8 cellular contexts compared by ENCODE assay signal in genomic region chr19:13150919-13151604, GRCh38. TPM values are rescaled to one million over a fixed set of nuclear protein-coding genes. Genes with fewer than 3 reads are reported as not detected.
DNase-seq lines count a peak whose midpoint lies in the region; ATAC-seq and TF ChIP-seq lines count a peak whose summit lies in the region.

No MANE protein-coding gene starts in this region.

- H3K27ac Mint-ChIP-seq in stimulated activated naive CD8-positive, alpha-beta T cell treated with anti-CD3 and anti-CD28 coated beads, Interleukin-15, amount 100 ng/mL, for 72 hours = peak overlapping the region; percentile 93 to 100

- no peak for TF ChIP-seq CTCF in GM13977 (IDR thresholded peaks at IDR 0.05; ENCODE audit: extremely low read depth, insufficient read depth, missing control alignments)
- TF ChIP-seq CTCF in PC-3 (conservative IDR thresholded peaks at IDR 0.05; ENCODE audit: low read depth, low read length) = no peak
- no peak for TF ChIP-seq CTCF in mammary epithelial cell (conservative IDR thresholded peaks at IDR 0.05 in 1 of 2, IDR thresholded peaks at IDR 0.05 in 1 of 2; ENCODE audit: extremely low read depth in 1 of 2, insufficient read depth in 1 of 2, low read depth in 1 of 2, low read length in 2 of 2)
- TF ChIP-seq CTCF in right lobe of liver (IDR thresholded peaks at IDR 0.05) = no peak

- H2AFZ ChIP-seq in PC-3 (ENCODE audit: low read length) = peak overlapping the region; percentile 50
- H2AFZ ChIP-seq in mammary epithelial cell (ENCODE audit: low read depth, low read length) = no peak overlapping the region

- TF ChIP-seq POLR2A in right lobe of liver (IDR thresholded peaks at IDR 0.05) = no peak

- H3K27ac ChIP-seq in PC-3 (ENCODE audit: low read length) (peak overlapping the region; percentile 66), mammary epithelial cell (ENCODE audit: insufficient read depth, low read depth, low read length) (peak overlapping the region; percentile 93), right lobe of liver (peak overlapping the region; percentile 90 to 99 (median 98))

- peaks cover 16% of the 10 kb centered on the region for H3K4me1 ChIP-seq in PC-3 (ENCODE audit: insufficient read depth, low read length)
- peaks cover 23% of the 10 kb centered on the region for H3K4me1 ChIP-seq in mammary epithelial cell (ENCODE audit: insufficient read depth, low read length)
- peaks cover 0 to 13% (median 6%) of the 10 kb centered on the region in 4 donors for H3K4me1 ChIP-seq in right lobe of liver

- CTCF ChIA-PET in PC-3 (lab: Charles Lee) = interaction anchor here (0.6 kb wide), 1 partner anchor 92 kb away, joined by 3 read pairs; no protein-coding TSS in a partner anchor
- CTCF ChIA-PET in mammary epithelial cell (lab: Charles Lee; ENCODE audit: low non-redundant PET) = no interaction called here

- peaks cover 37% of the 10 kb centered on the region for H3K4me1 Mint-ChIP-seq in stimulated activated naive CD8-positive, alpha-beta T cell treated with anti-CD3 and anti-CD28 coated beads, Interleukin-15, amount 100 ng/mL, for 72 hours

- DNase-seq in GM13977 (ENCODE audit: low spot score) (peak; percentile 58), PC-3 (no peak), mammary epithelial cell (no peak), right lobe of liver (peak in 2 of 3 donors; percentile 55 to 67), ACHN (no peak), OCI-M2 (lab: John Stamatoyannopoulos, UW; ENCODE audit: unreplicated experiment) (no peak), NCI-H1694 treated with DMSO at 0.1 percent for 48 hours (lab: John Stamatoyannopoulos, UW) (no peak)
- peak; percentile 33 to 48 for DNase-seq in stimulated activated naive CD8-positive, alpha-beta T cell treated with anti-CD3 and anti-CD28 coated beads, Interleukin-15, amount 100 ng/mL, for 72 hours

- H3K9ac ChIP-seq in PC-3 (ENCODE audit: low read length) (peak overlapping the region; percentile 90), mammary epithelial cell (ENCODE audit: insufficient read depth, low read length) (peak overlapping the region; percentile 88)

- H3K4me3 ChIP-seq in PC-3 (ENCODE audit: low read length) = peak overlapping the region; percentile 83
- H3K4me3 ChIP-seq in mammary epithelial cell (replicated peaks in 1 of 3; ENCODE audit: insufficient read depth in 1 of 3, low read depth in 2 of 3, low read length in 3 of 3) = peak overlapping the region; percentile 61 to 93 (median 74)
- H3K4me3 ChIP-seq in right lobe of liver = peak overlapping the region; percentile 73 to 88 (median 77)

- intact Hi-C loops in PC-3 (cut with micrococcal nuclease) = loop anchor here (1.0 to 5.0 kb wide), 3 partner anchors 12 to 49 kb away; partner anchors contain the start of gene LYL1
- intact Hi-C loops in mammary epithelial cell (cut with micrococcal nuclease) = loop anchor here (1.0 to 5.0 kb wide), 7 partner anchors 16 to 931 kb away; partner anchors contain the start of gene TRMT1
- intact Hi-C loops in right lobe of liver (cut with DNase I) = no loop called here

- no peaks in the 10 kb centered on the region for H3K9me2 ChIP-seq in PC-3 (replicated peaks; ENCODE audit: low read length)

- peaks cover 11% of the 10 kb centered on the region for H3F3A ChIP-seq in PC-3 (ENCODE audit: low read length, unreplicated experiment)

- POLR2A ChIA-PET in PC-3 (lab: Charles Lee; ENCODE audit: unreplicated experiment) = no interaction called here

- peak overlapping the region; percentile 93 to 97 for H3K4me3 Mint-ChIP-seq in stimulated activated naive CD8-positive, alpha-beta T cell treated with anti-CD3 and anti-CD28 coated beads, Interleukin-15, amount 100 ng/mL, for 72 hours

- H3K4me2 ChIP-seq in PC-3 (ENCODE audit: low read length) (peak overlapping the region; percentile 98), mammary epithelial cell (ENCODE audit: insufficient read depth, low read depth, low read length) (peak overlapping the region; percentile 80)

- H3K27me3 ChIP-seq in PC-3 (ENCODE audit: low read length) = no peaks in the 10 kb centered on the region
- no peaks in the 10 kb centered on the region for H3K27me3 ChIP-seq in mammary epithelial cell (ENCODE audit: insufficient read depth, low read length)
- no peaks in the 10 kb centered on the region for H3K27me3 ChIP-seq in right lobe of liver

- WGBS in mammary epithelial cell (ENCODE audit: low coverage, missing lambda C conversion rate) = 3% methylated on average over 16 of the region's 34 CpGs
- 0% methylated on average over 25 of the region's 34 CpGs for WGBS in right lobe of liver (ENCODE audit: insufficient coverage, low coverage, low lambda C conversion rate, missing lambda C conversion rate)

- H4K20me1 ChIP-seq in PC-3 (ENCODE audit: low read length) (peaks cover 17% of the 10 kb centered on the region), mammary epithelial cell (ENCODE audit: insufficient read depth, low read length) (peaks cover 8% of the 10 kb centered on the region)

- no peaks in the 10 kb centered on the region for H3K9me3 Mint-ChIP-seq in stimulated activated naive CD8-positive, alpha-beta T cell treated with anti-CD3 and anti-CD28 coated beads, Interleukin-15, amount 100 ng/mL, for 72 hours

- in situ Hi-C loops in GM13977 (cut with MboI; ENCODE audit: low pct_unique_long_range_greater_than_20kb, low sequenced_read_pairs, unreplicated experiment) = no loop called here
- in situ Hi-C loops in mammary epithelial cell (cut with MboI; ENCODE audit: low sequenced_read_pairs in 2 of 2) = no loop called here
- in situ Hi-C loops in ACHN (cut with HindIII; ENCODE audit: low pct_ligation_motif_present, low pct_unique_long_range_greater_than_20kb, low sequenced_read_pairs) = no loop called here

- BruUV-seq in PC-3 (replicated peaks; lab: Mats Ljungman, UMichigan) (TSS peak; percentile 33), mammary epithelial cell (replicated peaks; lab: Mats Ljungman, UMichigan) (TSS peak; percentile 61)

- peaks cover 14% of the 10 kb centered on the region for H3K36me3 ChIP-seq in PC-3 (ENCODE audit: low read depth, low read length)
- no peaks in the 10 kb centered on the region for H3K36me3 ChIP-seq in mammary epithelial cell (ENCODE audit: insufficient read depth, low read length)
- no peaks in the 10 kb centered on the region for H3K36me3 ChIP-seq in right lobe of liver

- no peaks in the 10 kb centered on the region for H3K9me3 ChIP-seq in PC-3 (ENCODE audit: low read length)
- no peaks in the 10 kb centered on the region for H3K9me3 ChIP-seq in mammary epithelial cell (replicated peaks; ENCODE audit: insufficient read depth, low read length)
- H3K9me3 ChIP-seq in right lobe of liver = no peaks in the 10 kb centered on the region

- H3K79me2 ChIP-seq in PC-3 (ENCODE audit: low read length) (peaks cover 64% of the 10 kb centered on the region), mammary epithelial cell (ENCODE audit: insufficient read depth, low read length) (peaks cover 55% of the 10 kb centered on the region)

- no peaks in the 10 kb centered on the region for H3K27me3 Mint-ChIP-seq in stimulated activated naive CD8-positive, alpha-beta T cell treated with anti-CD3 and anti-CD28 coated beads, Interleukin-15, amount 100 ng/mL, for 72 hours

- ATAC-seq in PC-3 = no peak
- ATAC-seq in right lobe of liver = no peak
- no peak for ATAC-seq in stimulated activated naive CD8-positive, alpha-beta T cell treated with anti-CD3 and anti-CD28 coated beads, Interleukin-15, amount 100 ng/mL, for 72 hours

- dilution Hi-C loops in mammary epithelial cell (cut with HindIII; ENCODE audit: low sequenced_read_pairs) = loop anchor here (5.0 kb wide), 3 partner anchors 36 to 111 kb away; no protein-coding TSS in a partner anchor

RNA-seq across cellular contexts. Expression of gene IER2, which starts 0.9 kb away (rescaled TPM):
- total RNA-seq in PC-3 (2014; rRNA removed) = 155 and 191 TPM in 2 replicates
- total RNA-seq in mammary epithelial cell = 100 to 1,000 TPM in 1 of 2 donors, 10 to 100 TPM in 1; 16.2 to 108 TPM
- 42.1 TPM for polyA plus RNA-seq in mammary epithelial cell
- polyA minus RNA-seq in mammary epithelial cell = 25.5 TPM
- total RNA-seq in right lobe of liver = 10 to 100 TPM; 19.1 to 86.6 (median 23.8) TPM

RNA-seq across cellular contexts. Expression of gene STX10, which starts 0.9 kb away (rescaled TPM):
- total RNA-seq in PC-3 (2014; rRNA removed) (179 and 243 TPM in 2 replicates), mammary epithelial cell (10 to 100 TPM; 33.7 to 48.0 TPM), right lobe of liver (10 to 100 TPM; 18.2 to 41.5 (median 23.4) TPM)
- 67.4 TPM for polyA plus RNA-seq in mammary epithelial cell
- polyA minus RNA-seq in mammary epithelial cell = 102 TPM

RNA-seq across cellular contexts. Expression of gene NACC1, which starts 33.0 kb away (rescaled TPM):
- total RNA-seq in PC-3 (2014; rRNA removed) (266 and 337 TPM in 2 replicates), mammary epithelial cell (100 to 1,000 TPM in 1 of 2 donors, 10 to 100 TPM in 1; 76.2 to 106 TPM), right lobe of liver (10 to 100 TPM; 19.2 to 30.3 (median 26.4) TPM)
- polyA plus RNA-seq in mammary epithelial cell = 90.9 TPM
- 45.9 TPM for polyA minus RNA-seq in mammary epithelial cell

RNA-seq across cellular contexts. Expression of gene TRMT1, which starts 34.5 kb away (rescaled TPM):
- total RNA-seq in PC-3 (2014; rRNA removed) (91.8 and 117 TPM in 2 replicates), mammary epithelial cell (10 to 100 TPM; 28.7 to 56.2 TPM), right lobe of liver (10 to 100 TPM; 15.0 to 20.5 (median 17.2) TPM)
- 39.3 TPM for polyA plus RNA-seq in mammary epithelial cell
- polyA minus RNA-seq in mammary epithelial cell = 66.7 TPM

RNA-seq across cellular contexts. Expression of gene LYL1, which starts 48.4 kb away (rescaled TPM):
- total RNA-seq in PC-3 (2014; rRNA removed) (3.3 and 12.0 TPM in 2 replicates), mammary epithelial cell (not detected), right lobe of liver (1 to 10 TPM; 1.1 to 3.7 (median 2.3) TPM)
- not detected for polyA plus RNA-seq in mammary epithelial cell
- polyA minus RNA-seq in mammary epithelial cell = not detected

Comparison
In these comparisons a context has a peak if more than half of its experiments do, and no peak if none do; other contexts are left out.
1. DNase-seq: peak in GM13977 (single experiment), right lobe of liver (2 of 3) and stimulated activated naive CD8-positive, alpha-beta T cell treated with anti-CD3 and anti-CD28 coated beads, Interleukin-15, amount 100 ng/mL, for 72 hours (2 of 2); none in PC-3 (single experiment), mammary epithelial cell (single experiment), ACHN (single experiment), OCI-M2 (single experiment) and NCI-H1694 treated with DMSO at 0.1 percent for 48 hours (single experiment).
2. intact Hi-C loops: an anchor here in PC-3 (1.0 to 5.0 kb wide) and mammary epithelial cell (1.0 to 5.0 kb wide); none called in right lobe of liver.
3. Peak in every context shown above with its lines, with median percentiles within 50 percentile points of each other: H3K27ac ChIP-seq and H3K4me3 ChIP-seq.